2 cellular contexts compared by ENCODE assay signal in genomic region chr1:236366681-236367080, GRCh38. TPM values are rescaled to one million over a fixed set of nuclear protein-coding genes. Genes with fewer than 3 reads are reported as not detected.
"Had no signal": no experiment of that assay in that cellular context is flagged by ENCODE, and none has a peak within 500 bp of the region (broad histone marks: within the 10 kb centered on the region; RNA-seq: fewer than 3 reads in every experiment).

No MANE protein-coding gene starts in this region.

RNA-seq across cellular contexts. Expression of gene EDARADD, which starts 27.4 kb away (rescaled TPM):
- total RNA-seq: HepG2 had no signal
- polyA plus RNA-seq: IgD-negative memory B cell had no signal
